Comparison of ENCODE assay signal across 8 cellular contexts in the genomic region with DNA sequence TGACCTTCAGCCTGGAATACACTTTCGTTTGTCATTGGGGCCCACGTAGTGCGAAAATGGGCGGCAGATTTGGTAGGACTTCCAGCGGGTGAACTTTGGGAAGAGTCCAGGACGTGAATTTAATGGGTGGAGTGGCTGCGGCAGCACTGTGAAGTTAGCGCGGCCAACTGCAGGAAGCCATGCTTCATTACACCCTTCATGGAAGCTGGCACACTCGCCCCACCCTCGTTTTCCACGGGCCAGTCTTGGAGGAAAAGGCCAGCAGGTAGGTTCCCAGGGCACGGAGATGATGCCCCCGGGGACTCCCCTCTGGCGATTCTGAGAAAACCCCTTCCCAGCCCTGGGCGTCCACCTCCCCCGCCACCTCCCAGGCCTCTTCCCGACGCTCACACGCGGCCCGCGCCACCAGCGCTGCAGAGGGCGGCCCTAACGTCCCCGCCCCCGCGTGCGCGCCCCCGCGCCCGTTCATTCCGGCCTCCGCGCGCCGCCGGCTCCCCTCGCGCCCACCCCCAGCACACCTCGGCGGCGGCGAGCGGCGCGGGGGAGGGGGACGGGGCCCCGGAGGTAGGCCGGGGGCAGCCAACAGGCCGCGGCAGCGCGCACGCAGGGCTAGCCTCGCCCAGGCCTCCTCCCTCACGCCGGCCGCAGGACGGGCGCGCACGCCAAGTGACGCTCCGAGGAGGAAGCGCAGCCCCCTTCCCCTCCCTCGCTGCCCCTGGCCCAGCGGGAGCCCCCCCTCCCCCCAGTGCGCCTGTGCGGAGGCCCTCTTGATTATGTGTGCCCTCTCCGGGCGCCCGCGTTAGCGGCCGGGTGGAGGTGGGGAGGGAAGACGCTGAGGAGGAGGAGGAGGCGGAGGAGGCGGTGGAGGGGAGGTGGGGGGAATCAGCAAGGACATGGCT. TPM values are rescaled to one million over a fixed set of nuclear protein-coding genes. Genes with fewer than 3 reads are reported as not detected.
DNase-seq lines count a peak whose midpoint lies in the region; TF ChIP-seq lines count a peak whose summit lies in the region.

Gene MLLT10, plus strand, starts transcription at position 656 of the 899 bp plus-strand sequence. CDS start 413 bp downstream, outside the sequence.

- peak within 1 kb of the TSS; percentile 86 for H3K4me2 ChIP-seq in GM23248 (ENCODE audit: unreplicated experiment)

- H3K4me3 ChIP-seq in GM23248 (peak within 1 kb of the TSS; percentile 75), foreskin fibroblast (ENCODE audit: low read depth in 1 of 2, low read length in 2 of 2) (peak within 1 kb of the TSS; percentile 62 to 82), neuron (ENCODE audit: low read length) (peak within 1 kb of the TSS; percentile 88), subcutaneous abdominal adipose tissue (ENCODE audit: low read depth in 1 of 5, low read length in 5 of 5) (peak within 1 kb of the TSS; percentile 81 to 86 (median 85))

- DNase-seq in ELF-1 (ENCODE audit: low read depth, low spot score) (peak; percentile 92), GM23248 (peak; percentile 96), LoVo (ENCODE audit: low spot score) (peak; percentile 92), SIG-M5 (lab: John Stamatoyannopoulos, UW) (peak; percentile 5), activated gamma-delta T cell treated with Interleukin-2 at 50 U/mL for 16 hours (peak; percentile 88), foreskin fibroblast (peak; percentile 98 to 99)

- H3K27me3 ChIP-seq in GM23248 (replicated peaks; ENCODE audit: insufficient read depth) (no peaks in the 10 kb centered on the region), neuron (ENCODE audit: insufficient read depth, low read length) (no peaks in the 10 kb centered on the region), subcutaneous abdominal adipose tissue (ENCODE audit: control insufficient read depth in 5 of 5, insufficient read depth in 4 of 5, low read length in 5 of 5) (no peaks in the 10 kb centered on the region)

- peak within 1 kb of the TSS; percentile 90 for H2AFZ ChIP-seq in GM23248
- H2AFZ ChIP-seq in neuron (ENCODE audit: low read depth, low read length): no peak within 1 kb of the TSS

- peaks cover 7% of the 10 kb centered on the region for H3K36me3 ChIP-seq in GM23248 (ENCODE audit: low read depth)
- peaks cover 13% of the 10 kb centered on the region for H3K36me3 ChIP-seq in neuron (ENCODE audit: insufficient read depth, low read length)
- peaks cover 3 to 14% (median 7%) of the 10 kb centered on the region in 5 donors for H3K36me3 ChIP-seq in subcutaneous abdominal adipose tissue (ENCODE audit: control insufficient read depth in 5 of 5, insufficient read depth in 5 of 5, low read length in 5 of 5)

- H3K27ac ChIP-seq in GM23248 (peak within 1 kb of the TSS; percentile 84), subcutaneous abdominal adipose tissue (ENCODE audit: low read depth, low read length) (peak within 1 kb of the TSS; percentile 95)

- peaks cover 19% of the 10 kb centered on the region for H3F3A ChIP-seq in GM23248 (ENCODE audit: insufficient read depth)

- no peaks in the 10 kb centered on the region for H3K9me3 ChIP-seq in GM23248 (ENCODE audit: low read depth)
- H3K9me3 ChIP-seq in neuron (ENCODE audit: low read length): no peaks in the 10 kb centered on the region
- no peaks in the 10 kb centered on the region for H3K9me3 ChIP-seq in subcutaneous abdominal adipose tissue (ENCODE audit: control insufficient read depth in 5 of 5, low read length in 5 of 5)

- H3K4me1 ChIP-seq in GM23248 (ENCODE audit: insufficient read depth) (peaks cover 10% of the 10 kb centered on the region), neuron (ENCODE audit: insufficient read depth, low read length) (peaks cover 54% of the 10 kb centered on the region), subcutaneous abdominal adipose tissue (ENCODE audit: control insufficient read depth in 5 of 5, insufficient read depth in 5 of 5, low read length in 5 of 5) (peaks cover 5 to 31% (median 25%) of the 10 kb centered on the region in 5 donors)

- H3K9me2 ChIP-seq in GM23248 (ENCODE audit: insufficient read depth): no peaks in the 10 kb centered on the region

- H3K79me2 ChIP-seq in GM23248 (ENCODE audit: insufficient read depth): peaks cover 37% of the 10 kb centered on the region

- H3K9ac ChIP-seq in GM23248: peak within 1 kb of the TSS; percentile 78
- H3K9ac ChIP-seq in subcutaneous abdominal adipose tissue (ENCODE audit: low read length in 5 of 5): peak within 1 kb of the TSS; percentile 79 to 88 (median 88)

- no peaks in the 10 kb centered on the region for H4K20me1 ChIP-seq in GM23248 (ENCODE audit: insufficient read depth)

- in situ Hi-C loops in GM23248 (cut with MboI): loop anchor here (25.0 kb wide), 1 partner anchor 403 kb away; no protein-coding TSS in a partner anchor

- peak; percentile 24 for TF ChIP-seq CTCF in foreskin fibroblast (IDR thresholded peaks at IDR 0.05; ENCODE audit: low read depth, low read length)

- WGBS in GM23248 (ENCODE audit: low coverage in 1 of 2, low lambda C conversion rate in 2 of 2, missing lambda C conversion rate in 2 of 2), 2 experiments: 0% methylated on average over 15 to 62 of the region's 81 CpGs

RNA-seq across cellular contexts. Expression of gene MLLT10, which starts in this region (rescaled TPM):
- total RNA-seq in GM23248 (2014; rRNA removed; shearing (Covaris generic)): 16.1 and 19.8 TPM in 2 replicates
- 8.9 and 10.1 TPM in 2 replicates for polyA plus RNA-seq in GM23248 (2016; fragmentation: Nextera tagmentation; extraction: Ambion mirVana)

Comparison
In these comparisons a context has a peak if more than half of its experiments do, and no peak if none do; other contexts are left out.
1. Peak in every context shown above with its lines: DNase-seq, H3K4me3 ChIP-seq and H3K27ac ChIP-seq.
2. DNase-seq: peak in every context shown above with its lines; median percentile 98 in foreskin fibroblast; 96 in GM23248; 92 in ELF-1; 92 in LoVo; 88 in activated gamma-delta T cell treated with Interleukin-2 at 50 U/mL for 16 hours; 5 in SIG-M5.